18 cellular contexts compared by ENCODE assay signal in genomic region chr17:80322864-80323263, GRCh38.
A peak's percentile ranks its signal among the peaks of the same experiment; 100 is the strongest.
DNase-seq lines count a peak whose midpoint lies in the region; ATAC-seq and TF ChIP-seq lines count a peak whose summit lies in the region.
"Had no signal": no experiment of that assay in that cellular context is flagged by ENCODE, and none has a peak within 500 bp of the region (broad histone marks: within the 10 kb centered on the region; RNA-seq: fewer than 3 reads in every experiment).

No MANE protein-coding gene starts in this region.

- H3K36me3 Mint-ChIP-seq in activated T-cell treated with anti-CD3 and anti-CD28 coated beads, Interleukin-2, amount 50 U/mL, for 72 hours (ENCODE audit: insufficient read depth in 2 of 2), result peaks cover 26 to 71% of the 10 kb centered on the region in 2 donors
- H3K36me3 Mint-ChIP-seq in activated T-helper 1 cell treated with anti-CD3 and anti-CD28 coated beads, Interleukin-12 subunit alpha, Interleukin-12 subunit beta, Interleukin-2, Interleukin-4 antibody, amounts not matched to agents 30 ng/mL and 10 ng/mL and 1 ng/mL, durations not matched to agents 14 hours and 24 hours and 36 hours (ENCODE audit: low read depth), result peaks cover 76% of the 10 kb centered on the region
- peaks cover 60% of the 10 kb centered on the region for H3K36me3 Mint-ChIP-seq in natural killer cell treated with Interleukin-12 subunit alpha and Interleukin-12 subunit beta and Interleukin-15 and Interleukin-18, amount 100 ng/mL, for 72 hours

- H3K27ac Mint-ChIP-seq in activated T-cell treated with anti-CD3 and anti-CD28 coated beads, Interleukin-2, amount 50 U/mL, for 72 hours, result peak overlapping the region; percentile 90
- peak overlapping the region; percentile 83 for H3K27ac Mint-ChIP-seq in activated T-helper 1 cell treated with anti-CD3 and anti-CD28 coated beads, Interleukin-12 subunit alpha, Interleukin-12 subunit beta, Interleukin-2, Interleukin-4 antibody, amounts not matched to agents 30 ng/mL and 10 ng/mL and 1 ng/mL, durations not matched to agents 14 hours and 24 hours and 36 hours
- H3K27ac Mint-ChIP-seq in natural killer cell treated with Interleukin-12 subunit alpha and Interleukin-12 subunit beta and Interleukin-15 and Interleukin-18, amount 100 ng/mL, for 72 hours, result peak overlapping the region; percentile 40 to 79
- H3K27ac Mint-ChIP-seq: B cell; CD4-positive, alpha-beta T cell had no signal

- intact Hi-C loops in activated T-helper 1 cell treated with anti-CD3 and anti-CD28 coated beads, Interleukin-12 subunit alpha, Interleukin-12 subunit beta, Interleukin-2, Interleukin-4 antibody, amounts not matched to agents 30 ng/mL and 10 ng/mL and 1 ng/mL, durations not matched to agents 14 hours and 24 hours and 36 hours (cut with micrococcal nuclease), result loop anchor here (5.0 kb wide), 1 partner anchor 39 kb away; no protein-coding TSS in a partner anchor

- POLR2A ChIA-PET in HEK293 (lab: Yijun Ruan, JAX), result no interaction called here

- ATAC-seq in activated T-cell treated with anti-CD3 and anti-CD28 coated beads, Interleukin-2, amount 50 U/mL, for 72 hours (replicated peaks in 1 of 2), result no peak
- ATAC-seq in natural killer cell treated with Interleukin-12 subunit alpha and Interleukin-12 subunit beta and Interleukin-15 and Interleukin-18, amount 100 ng/mL, for 72 hours, result no peak
- ATAC-seq: HepG2 had no signal

- no peak overlapping the region for H3K4me3 ChIP-seq in HEK293 (ENCODE audit: low read depth, low read length)

- no peaks in the 10 kb centered on the region for H3K4me1 ChIP-seq in HEK293 (ENCODE audit: control insufficient read depth, insufficient read depth, low read length)

- H3K9me3 Mint-ChIP-seq in activated T-cell treated with anti-CD3 and anti-CD28 coated beads, Interleukin-2, amount 50 U/mL, for 72 hours, result no peaks in the 10 kb centered on the region
- no peaks in the 10 kb centered on the region for H3K9me3 Mint-ChIP-seq in activated T-helper 1 cell treated with anti-CD3 and anti-CD28 coated beads, Interleukin-12 subunit alpha, Interleukin-12 subunit beta, Interleukin-2, Interleukin-4 antibody, amounts not matched to agents 30 ng/mL and 10 ng/mL and 1 ng/mL, durations not matched to agents 14 hours and 24 hours and 36 hours
- H3K9me3 Mint-ChIP-seq in natural killer cell treated with Interleukin-12 subunit alpha and Interleukin-12 subunit beta and Interleukin-15 and Interleukin-18, amount 100 ng/mL, for 72 hours, result no peaks in the 10 kb centered on the region

- H3K9me3 ChIP-seq in HEK293 (ENCODE audit: control insufficient read depth, insufficient read depth, low read depth, low read length), result no peaks in the 10 kb centered on the region

- peaks cover 8 to 77% of the 10 kb centered on the region in 2 experiments for H3K36me3 ChIP-seq in HEK293 (ENCODE audit: control insufficient read depth in 2 of 2, insufficient read depth in 1 of 2, low read length in 2 of 2)

- no peak overlapping the region for H3K27ac ChIP-seq in HEK293 (ENCODE audit: extremely low read depth, low read depth, low read length)
- H3K27ac ChIP-seq: KMS-11 had no signal

- no peak for DNase-seq in activated T-cell treated with anti-CD3 and anti-CD28 coated beads, Interleukin-2, amount 50 U/mL, for 72 hours
- no peak for DNase-seq in activated T-cell treated with anti-CD3 and anti-CD28 coated beads, Interleukin-2, amount 50 U/mL, for 1 hour
- no peak for DNase-seq in activated T-helper 1 cell treated with anti-CD3 and anti-CD28 coated beads, Interleukin-12 subunit alpha, Interleukin-12 subunit beta, Interleukin-2, Interleukin-4 antibody, amounts not matched to agents 30 ng/mL and 10 ng/mL and 1 ng/mL, durations not matched to agents 14 hours and 24 hours and 36 hours (ENCODE audit: low spot score)
- no peak for DNase-seq in natural killer cell treated with Interleukin-12 subunit alpha and Interleukin-12 subunit beta and Interleukin-15 and Interleukin-18, amount 100 ng/mL, for 72 hours (ENCODE audit: low spot score)
- DNase-seq in GM20000 (ENCODE audit: low spot score) (no peak), amygdala (lab: John Stamatoyannopoulos, UW) (no peak)
- DNase-seq: DMS79 treated with DMSO at 0.1 percent for 48 hours; H7; NCI-H1436; NCI-H2029; NCI-H2171; NCI-H446 treated with DMSO at 0.1 percent for 48 hours; NK-92 treated with Interleukin-12 subunit alpha and Interleukin-12 subunit beta, amount 100 ng/mL, for 24 hours had no signal

- H3K27me3 Mint-ChIP-seq in activated T-cell treated with anti-CD3 and anti-CD28 coated beads, Interleukin-2, amount 50 U/mL, for 72 hours (ENCODE audit: low read depth), result no peaks in the 10 kb centered on the region
- no peaks in the 10 kb centered on the region for H3K27me3 Mint-ChIP-seq in activated T-helper 1 cell treated with anti-CD3 and anti-CD28 coated beads, Interleukin-12 subunit alpha, Interleukin-12 subunit beta, Interleukin-2, Interleukin-4 antibody, amounts not matched to agents 30 ng/mL and 10 ng/mL and 1 ng/mL, durations not matched to agents 14 hours and 24 hours and 36 hours (ENCODE audit: insufficient read depth)
- no peaks in the 10 kb centered on the region for H3K27me3 Mint-ChIP-seq in natural killer cell treated with Interleukin-12 subunit alpha and Interleukin-12 subunit beta and Interleukin-15 and Interleukin-18, amount 100 ng/mL, for 72 hours
- H3K27me3 Mint-ChIP-seq: B cell; CD4-positive, alpha-beta T cell had no signal

- TF ChIP-seq CTCF in HEK293 (tag by site-specific recombination; IDR thresholded peaks at IDR 0.05), result no peak
- no peak for TF ChIP-seq CTCF in GM20000 (IDR thresholded peaks at IDR 0.05; ENCODE audit: extremely low read depth, missing control alignments)

- peaks cover 5% of the 10 kb centered on the region for H3K4me1 Mint-ChIP-seq in activated T-cell treated with anti-CD3 and anti-CD28 coated beads, Interleukin-2, amount 50 U/mL, for 72 hours (ENCODE audit: low read depth)
- peaks cover 27% of the 10 kb centered on the region for H3K4me1 Mint-ChIP-seq in activated T-helper 1 cell treated with anti-CD3 and anti-CD28 coated beads, Interleukin-12 subunit alpha, Interleukin-12 subunit beta, Interleukin-2, Interleukin-4 antibody, amounts not matched to agents 30 ng/mL and 10 ng/mL and 1 ng/mL, durations not matched to agents 14 hours and 24 hours and 36 hours (ENCODE audit: low read depth)
- H3K4me1 Mint-ChIP-seq in natural killer cell treated with Interleukin-12 subunit alpha and Interleukin-12 subunit beta and Interleukin-15 and Interleukin-18, amount 100 ng/mL, for 72 hours (ENCODE audit: low read depth in 2 of 2), result peaks cover 44 to 45% of the 10 kb centered on the region in 2 donors
- H3K4me1 Mint-ChIP-seq: B cell had no signal

- CTCF ChIA-PET in HEK293 (lab: Yijun Ruan, JAX), result interaction anchor here (0.7 kb wide), 1 partner anchor 528 kb away, joined by 5 read pairs; no protein-coding TSS in a partner anchor

- H3K4me3 Mint-ChIP-seq in activated T-cell treated with anti-CD3 and anti-CD28 coated beads, Interleukin-2, amount 50 U/mL, for 72 hours, result no peak overlapping the region
- no peak overlapping the region for H3K4me3 Mint-ChIP-seq in activated T-helper 1 cell treated with anti-CD3 and anti-CD28 coated beads, Interleukin-12 subunit alpha, Interleukin-12 subunit beta, Interleukin-2, Interleukin-4 antibody, amounts not matched to agents 30 ng/mL and 10 ng/mL and 1 ng/mL, durations not matched to agents 14 hours and 24 hours and 36 hours
- H3K4me3 Mint-ChIP-seq in natural killer cell treated with Interleukin-12 subunit alpha and Interleukin-12 subunit beta and Interleukin-15 and Interleukin-18, amount 100 ng/mL, for 72 hours, result no peak overlapping the region
- H3K4me3 Mint-ChIP-seq: B cell; CD4-positive, alpha-beta T cell had no signal

TF ChIP-seq in HEK293, 187 proteins besides CTCF, POLR2A, EP300 and RAD21:
- TF ChIP-seq SETDB1 (IDR thresholded peaks at IDR 0.05; ENCODE audit: insufficient read length, low read length) (peak; percentile 56), ZNF335 (tag by site-specific recombination; conservative IDR thresholded peaks at IDR 0.05) (no peak)
TF ChIP-seq in HEK293: peak in this region for 1.
